ENCODE assay signal across 24 cellular contexts in genomic region chr15:90083954-90084607, GRCh38. TPM values are rescaled to one million over a fixed set of nuclear protein-coding genes. Genes with fewer than 3 reads are reported as not detected.
DNase-seq lines count a peak whose midpoint lies in the region; ATAC-seq, FAIRE-seq and TF ChIP-seq lines count a peak whose summit lies in the region.
"Had no signal": no experiment of that assay in that cellular context is flagged by ENCODE, and none has a peak within 500 bp of the region (broad histone marks: within the 10 kb centered on the region; RNA-seq: fewer than 3 reads in every experiment).

No MANE protein-coding gene starts in this region.

- ATAC-seq in activated B cell treated with CpG ODN at 0.5 μM for 24 hours (ENCODE audit: low read depth) (peak; percentile 53), GM18907 (IDR thresholded peaks at IDR 0.05; ENCODE audit: unreplicated experiment) (no peak), GM18502 (IDR thresholded peaks at IDR 0.05; ENCODE audit: poor library complexity, unreplicated experiment) (no peak)
- ATAC-seq in activated naive CD4-positive, alpha-beta T cell treated with anti-CD3 and anti-CD28 coated beads, Interleukin-2, amount 50 U/mL, for 72 hours: no peak
- ATAC-seq: GM12878, Right ventricle myocardium inferior, sciatic nerve had no signal

- H3K36me3 Mint-ChIP-seq in activated B cell treated with CpG ODN at 0.5 μM for 24 hours (ENCODE audit: low read depth): peaks cover 72% of the 10 kb centered on the region
- peaks cover 5 to 19% of the 10 kb centered on the region in 2 donors for H3K36me3 Mint-ChIP-seq in activated naive CD4-positive, alpha-beta T cell treated with anti-CD3 and anti-CD28 coated beads, Interleukin-2, amount 50 U/mL, for 72 hours

- H4K8ac ChIP-seq in neuronal stem cell (ENCODE audit: low read depth, low read length): no peak overlapping the region

- no peak overlapping the region for H2BK5ac ChIP-seq in neuronal stem cell (ENCODE audit: low read length)

- no peak overlapping the region for H3K9ac ChIP-seq in BLaER1
- no peak overlapping the region for H3K9ac ChIP-seq in MM.1S (ENCODE audit: low read length)
- H3K9ac ChIP-seq in neuronal stem cell (ENCODE audit: low read depth, low read length, poor library complexity): no peak overlapping the region

- no peak overlapping the region for H3K14ac ChIP-seq in neuronal stem cell (ENCODE audit: low read length)

- CTCF ChIA-PET in activated B cell treated with CpG ODN at 0.5 μM for 24 hours (lab: Charles Lee): interaction anchor here (2.2 to 4.8 kb wide), 4 partner anchors 13 to 343 kb away, joined by 9 to 26 read pairs (median 18); no protein-coding TSS in a partner anchor

- H3K9me3 ChIP-seq in BLaER1 (no peaks in the 10 kb centered on the region), MM.1S (replicated peaks; ENCODE audit: insufficient read depth, low read length) (no peaks in the 10 kb centered on the region), neuronal stem cell (replicated peaks in 1 of 2; ENCODE audit: control insufficient read depth in 2 of 2, insufficient read depth in 1 of 2, low read depth in 1 of 2, low read length in 2 of 2) (no peaks in the 10 kb centered on the region)
- H3K9me3 ChIP-seq: thyroid gland had no signal

- no peak overlapping the region for H2BK12ac ChIP-seq in neuronal stem cell (ENCODE audit: low read length)

- peaks cover 100% of the 10 kb centered on the region for H3K36me3 ChIP-seq in BLaER1
- no peaks in the 10 kb centered on the region; the same call in 1 of the 2 replicates for H3K36me3 ChIP-seq in MM.1S (replicated peaks; ENCODE audit: insufficient read depth, low read length)
- H3K36me3 ChIP-seq in neuronal stem cell (replicated peaks in 1 of 2; ENCODE audit: control insufficient read depth in 2 of 2, insufficient read depth in 2 of 2, low read length in 2 of 2): peaks cover 51 to 92% of the 10 kb centered on the region in 2 donors

- H3K23ac ChIP-seq in neuronal stem cell (ENCODE audit: low read depth, low read length, poor library complexity): no peak overlapping the region

- no peak overlapping the region for H4K91ac ChIP-seq in neuronal stem cell (ENCODE audit: low read depth, low read length, poor library complexity)

- peak overlapping the region; percentile 69 for H3K18ac ChIP-seq in neuronal stem cell (ENCODE audit: low read length)

- H3K27ac ChIP-seq in BLaER1: peak overlapping the region; percentile 49
- peak overlapping the region; percentile 9; the same call in 1 of the 2 replicates for H3K27ac ChIP-seq in MM.1S (ENCODE audit: low read length)
- H3K27ac ChIP-seq in neuronal stem cell (replicated peaks; ENCODE audit: low read length): no peak overlapping the region
- H3K27ac ChIP-seq: thyroid gland had no signal

- H3K27ac Mint-ChIP-seq in activated B cell treated with CpG ODN at 0.5 μM for 24 hours: peak overlapping the region; percentile 77
- peak overlapping the region in 1 of 2 donors; percentile 92 for H3K27ac Mint-ChIP-seq in activated naive CD4-positive, alpha-beta T cell treated with anti-CD3 and anti-CD28 coated beads, Interleukin-2, amount 50 U/mL, for 72 hours

- intact Hi-C loops in activated B cell treated with CpG ODN at 0.5 μM for 24 hours (cut with micrococcal nuclease): no loop called here

- H3K79me1 ChIP-seq in neuronal stem cell (ENCODE audit: low read depth, low read length): no peaks in the 10 kb centered on the region

- H3K4me2 ChIP-seq in BLaER1 (peak overlapping the region; percentile 34), MM.1S (ENCODE audit: low read depth, low read length) (no peak overlapping the region), neuronal stem cell (ENCODE audit: insufficient read depth, low read length, poor library complexity, severe bottlenecking) (no peak overlapping the region)

- TF ChIP-seq CTCF in MM.1S (IDR thresholded peaks at IDR 0.05; ENCODE audit: low read length) (no peak), activated B cell treated with CpG ODN at 0.5 μM for 24 hours (IDR thresholded peaks at IDR 0.05) (no peak)

- no peaks in the 10 kb centered on the region for H3K27me3 ChIP-seq in BLaER1
- no peaks in the 10 kb centered on the region for H3K27me3 ChIP-seq in MM.1S (replicated peaks; ENCODE audit: insufficient read depth, low read length)
- no peaks in the 10 kb centered on the region for H3K27me3 ChIP-seq in neuronal stem cell (ENCODE audit: control insufficient read depth in 3 of 3, insufficient read depth in 3 of 3, low read depth in 1 of 3, low read length in 3 of 3)
- H3K27me3 ChIP-seq: thyroid gland had no signal

- no peak for FAIRE-seq in HTR-8/SVneo (lab: Jason Lieb, UNC)
- FAIRE-seq: frontal cortex, GM12878, H54, keratinocyte had no signal

- no peaks in the 10 kb centered on the region for H3K9me2 ChIP-seq in MM.1S (replicated peaks; ENCODE audit: insufficient read depth, low read length)

- no peak overlapping the region for H2BK120ac ChIP-seq in neuronal stem cell (ENCODE audit: low read depth, low read length)

- H3K9me3 Mint-ChIP-seq in activated B cell treated with CpG ODN at 0.5 μM for 24 hours: no peaks in the 10 kb centered on the region
- H3K9me3 Mint-ChIP-seq in activated naive CD4-positive, alpha-beta T cell treated with anti-CD3 and anti-CD28 coated beads, Interleukin-2, amount 50 U/mL, for 72 hours: no peaks in the 10 kb centered on the region
- H3K9me3 Mint-ChIP-seq: CD4-positive, alpha-beta memory T cell had no signal

- peaks cover 42% of the 10 kb centered on the region for H3K4me1 ChIP-seq in BLaER1
- H3K4me1 ChIP-seq in MM.1S (ENCODE audit: low read length): peaks cover 23% of the 10 kb centered on the region
- H3K4me1 ChIP-seq in neuronal stem cell (ENCODE audit: control insufficient read depth in 2 of 2, insufficient read depth in 1 of 2, low read depth in 1 of 2, low read length in 2 of 2): peaks cover 0 to 2% of the 10 kb centered on the region in 2 donors
- H3K4me1 ChIP-seq: thyroid gland had no signal

- H3K27me3 Mint-ChIP-seq in activated B cell treated with CpG ODN at 0.5 μM for 24 hours: no peaks in the 10 kb centered on the region
- H3K27me3 Mint-ChIP-seq: CD4-positive, alpha-beta memory T cell had no signal

- no peak overlapping the region for H3K4ac ChIP-seq in neuronal stem cell (ENCODE audit: low read length)

- POLR2A ChIA-PET in activated B cell treated with CpG ODN at 0.5 μM for 24 hours (lab: Charles Lee): interaction anchor here (0.6 to 1.0 kb wide), 2 partner anchors 25 to 190 kb away, joined by 3 read pairs; partner anchors contain the start of gene AP3S2

- no peak overlapping the region for H2AK5ac ChIP-seq in neuronal stem cell (ENCODE audit: low read depth, low read length)

- H2AFZ ChIP-seq in MM.1S (ENCODE audit: low read length): no peak overlapping the region
- no peak overlapping the region for H2AFZ ChIP-seq in neuronal stem cell (ENCODE audit: low read length)

- H4K20me1 ChIP-seq in BLaER1 (peaks cover 93% of the 10 kb centered on the region), MM.1S (ENCODE audit: insufficient read depth, low read length) (no peaks in the 10 kb centered on the region)

- no peak for DNase-seq in MM.1S
- no peak for DNase-seq in activated B cell treated with CpG ODN at 0.5 μM for 24 hours
- no peak for DNase-seq in neuronal stem cell (ENCODE audit: low spot score)
- no peak for DNase-seq in HTR-8/SVneo (ENCODE audit: insufficient read length, low spot score)
- no peak for DNase-seq in activated naive CD4-positive, alpha-beta T cell treated with anti-CD3 and anti-CD28 coated beads, Interleukin-2, amount 50 U/mL, for 72 hours (ENCODE audit: low spot score in 2 of 2)
- DNase-seq: activated CD4-positive, alpha-beta T cell treated with anti-CD3 and anti-CD28 coated beads, Interleukin-2, amount 50 U/mL, for 4 hours; activated naive CD4-positive, alpha-beta T cell; anterior cingulate cortex; caudate nucleus; CD4-positive, alpha-beta memory T cell; DMS53; NCI-H1417; NCI-H510A; SW 1271; thyroid gland had no signal

- peaks cover 17% of the 10 kb centered on the region for H3F3A ChIP-seq in MM.1S (ENCODE audit: insufficient read depth, low read length)

- peaks cover 41% of the 10 kb centered on the region for H3K79me2 ChIP-seq in MM.1S (ENCODE audit: low read length)

- no peak overlapping the region for H3K4me3 Mint-ChIP-seq in activated B cell treated with CpG ODN at 0.5 μM for 24 hours
- H3K4me3 Mint-ChIP-seq: CD4-positive, alpha-beta memory T cell had no signal

- WGBS in neuronal stem cell (ENCODE audit: extremely low coverage in 2 of 2, insufficient read length in 2 of 2, insufficient replicate concordance in 1 of 2), 2 donors: no CpG with 5 or more reads among the region's 14 CpGs

- no peak overlapping the region for H2BK15ac ChIP-seq in neuronal stem cell (ENCODE audit: low read length)

- H3K4me1 Mint-ChIP-seq in activated B cell treated with CpG ODN at 0.5 μM for 24 hours: peaks cover 15% of the 10 kb centered on the region

- H3K4me3 ChIP-seq in BLaER1 (no peak overlapping the region), MM.1S (ENCODE audit: low read length) (no peak overlapping the region), neuronal stem cell (ENCODE audit: low read length in 2 of 2) (peak overlapping the region in 1 of 2 donors; percentile 24)
- H3K4me3 ChIP-seq: GM12878, thyroid gland had no signal

RNA-seq across cellular contexts. Expression of gene IDH2, which starts 18.2 kb away (rescaled TPM):
- total RNA-seq in activated B cell treated with CpG ODN at 0.5 μM for 24 hours: 49.1 and 51.2 TPM in 2 replicates
- polyA plus RNA-seq in neuronal stem cell (2013, experiment 1 of 2): 111 TPM
- 110 TPM for polyA plus RNA-seq in neuronal stem cell (2013, experiment 2 of 2)
- total RNA-seq in activated naive CD4-positive, alpha-beta T cell treated with anti-CD3 and anti-CD28 coated beads, Interleukin-2, amount 50 U/mL, for 72 hours: 100 to 1,000 TPM; 203 to 242 TPM
